Comparison of ENCODE assay signal across 8 cellular contexts in the genomic region with DNA sequence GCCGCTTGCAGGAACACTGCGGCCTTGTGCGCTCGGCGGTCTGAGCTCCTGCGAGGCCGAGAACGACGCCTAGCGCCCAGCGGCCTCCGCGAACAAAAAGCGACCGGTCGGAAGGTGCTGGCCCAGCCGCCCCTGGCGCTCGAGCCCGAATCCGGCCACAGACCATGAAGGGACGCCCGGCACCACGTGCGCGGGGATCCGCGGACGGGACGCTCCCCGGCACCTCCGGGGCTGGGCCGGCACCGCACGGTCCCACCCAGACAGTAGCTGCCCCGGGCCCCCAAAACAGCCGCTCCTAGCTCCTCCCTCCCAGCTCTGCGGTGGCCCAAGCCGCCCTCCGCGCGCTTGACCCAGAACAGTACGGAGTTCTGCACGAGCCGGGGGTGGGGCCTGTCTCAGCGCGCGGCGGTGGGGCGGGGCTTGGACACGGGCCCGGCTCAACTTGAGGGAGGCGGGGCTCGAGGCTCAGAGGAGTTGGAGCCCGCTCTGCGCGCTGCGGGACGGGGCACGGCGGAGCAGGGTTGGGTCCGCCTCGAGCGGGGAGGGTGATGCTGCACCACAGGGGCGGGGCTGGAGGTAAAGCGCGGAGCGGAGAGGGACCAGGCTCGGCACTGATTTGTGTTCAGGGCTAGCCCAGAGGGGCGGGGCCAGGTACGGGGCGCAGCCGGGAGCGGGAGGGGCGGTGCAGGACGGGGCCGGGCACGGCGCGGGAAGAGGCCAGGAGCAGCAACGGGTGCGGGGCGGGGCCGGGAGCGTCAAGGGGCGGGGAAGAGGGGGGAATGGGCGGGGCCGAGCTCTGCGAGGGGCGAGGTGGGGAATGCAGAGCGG. TPM values are rescaled to one million over a fixed set of nuclear protein-coding genes. Genes with fewer than 3 reads are reported as not detected.
DNase-seq lines count a peak whose midpoint lies in the region; ATAC-seq and TF ChIP-seq lines count a peak whose summit lies in the region.

No MANE protein-coding gene starts in this region.

- H3K79me2 ChIP-seq in SK-N-SH (ENCODE audit: insufficient read depth): no peaks in the 10 kb centered on the region

- no peaks in the 10 kb centered on the region for H3K9me2 ChIP-seq in SK-N-SH

- peak; percentile 92 to 94 for ATAC-seq in activated naive CD4-positive, alpha-beta T cell treated with anti-CD3 and anti-CD28 coated beads, Interleukin-2, amount 50 U/mL, for 72 hours
- peak; percentile 98 for ATAC-seq in omental fat pad (ENCODE audit: low FRiP score)

- H2AFZ ChIP-seq in SK-N-SH (ENCODE audit: low read depth): peak overlapping the region; percentile 70; the same call in 1 of the 2 replicates

- H3K9me3 ChIP-seq in SK-N-SH: no peaks in the 10 kb centered on the region
- no peaks in the 10 kb centered on the region for H3K9me3 ChIP-seq in testis

- H3K9me3 Mint-ChIP-seq in activated naive CD4-positive, alpha-beta T cell treated with anti-CD3 and anti-CD28 coated beads, Interleukin-2, amount 50 U/mL, for 72 hours: no peaks in the 10 kb centered on the region

- no peaks in the 10 kb centered on the region for H4K20me1 ChIP-seq in SK-N-SH (ENCODE audit: insufficient read depth)

- H3K4me1 ChIP-seq in SK-N-SH (ENCODE audit: control insufficient read depth in 1 of 2, insufficient read depth in 2 of 2, low read depth in 1 of 2, low read length in 1 of 2) (peaks cover 0 to 7% of the 10 kb centered on the region in 2 experiments; a peak in 1 of 4 replicates), testis (peaks cover 6% of the 10 kb centered on the region)

- peak overlapping the region; percentile 96 for H3K4me2 ChIP-seq in SK-N-SH

- H3K27me3 ChIP-seq in SK-N-SH (ENCODE audit: insufficient read depth): peaks cover 56% of the 10 kb centered on the region
- H3K27me3 ChIP-seq in testis: no peaks in the 10 kb centered on the region

- CTCF ChIA-PET in SK-N-SH (lab: Yijun Ruan, JAX): interaction anchor here (0.7 to 1.4 kb wide), 5 partner anchors 14 to 325 kb away, joined by 3 to 7 read pairs (median 5); no protein-coding TSS in a partner anchor

- H3K36me3 ChIP-seq in SK-N-SH (replicated peaks in 1 of 2; ENCODE audit: control insufficient read depth in 1 of 2, insufficient read depth in 2 of 2, low read length in 1 of 2) (no peaks in the 10 kb centered on the region), testis (ENCODE audit: low read depth, missing control alignments) (no peaks in the 10 kb centered on the region)

- TF ChIP-seq POLR2A in testis (IDR thresholded peaks at IDR 0.05): no peak

- TF ChIP-seq EP300 in SK-N-SH (IDR thresholded peaks at IDR 0.05; ENCODE audit: borderline replicate concordance in 1 of 2, low read depth in 1 of 2, low read length in 1 of 2): no peak

- H3K4me3 ChIP-seq in GM08714 (ENCODE audit: low read length) (peak overlapping the region; percentile 69; the same call in 1 of the 2 replicates), HFF-Myc (replicated peaks; ENCODE audit: low read depth, low read length) (peak overlapping the region; percentile 53), SK-N-SH (ENCODE audit: low read depth in 2 of 2, low read length in 1 of 2) (peak overlapping the region; percentile 46 to 73), testis (peak overlapping the region; percentile 66 to 73)

- H3K27ac ChIP-seq in SK-N-SH (ENCODE audit: low read depth in 2 of 2, low read length in 1 of 2): no peak overlapping the region
- peak overlapping the region; percentile 89 to 96 for H3K27ac ChIP-seq in testis

- H3K9ac ChIP-seq in SK-N-SH: no peak overlapping the region

- TF ChIP-seq CTCF in HFF-Myc (IDR thresholded peaks at IDR 0.05; ENCODE audit: low read depth, low read length, missing control alignments) (no peak), SK-N-SH (IDR thresholded peaks at IDR 0.05) (no peak), omental fat pad (IDR thresholded peaks at IDR 0.05) (no peak), testis (IDR thresholded peaks at IDR 0.05) (no peak)

- H3F3A ChIP-seq in SK-N-SH (replicated peaks; ENCODE audit: insufficient read depth): no peaks in the 10 kb centered on the region

- POLR2A ChIA-PET in SK-N-SH (lab: Yijun Ruan, JAX): interaction anchor here (0.5 kb wide), 1 partner anchor 65 kb away, joined by 3 read pairs; no protein-coding TSS in a partner anchor

- WGBS in SK-N-SH (ENCODE audit: low lambda C conversion rate): 2% methylated on average over 32 of the region's 91 CpGs
- 0 to 1% methylated on average over 8 to 57 of the region's 91 CpGs for WGBS in testis, 2 donors

- intact Hi-C loops in testis (cut with DNase I; ENCODE audit: low total_unique reads): no loop called here

- peak; percentile 94 for DNase-seq in HFF-Myc (ENCODE audit: extremely low read depth, low read depth)
- DNase-seq in NAMALWA (ENCODE audit: low spot score): peak; percentile 98
- DNase-seq in SK-N-SH: peak; percentile 94
- DNase-seq in activated naive CD4-positive, alpha-beta T cell treated with anti-CD3 and anti-CD28 coated beads, Interleukin-2, amount 50 U/mL, for 72 hours (ENCODE audit: low spot score in 2 of 2): peak; percentile 98 to 99
- peak; percentile 99 for DNase-seq in glomerular visceral epithelial cell (ENCODE audit: extremely low spot score)
- DNase-seq in omental fat pad (ENCODE audit: low spot score): peak; percentile 89
- DNase-seq in testis: peak; percentile 97

- H3K27ac Mint-ChIP-seq in activated naive CD4-positive, alpha-beta T cell treated with anti-CD3 and anti-CD28 coated beads, Interleukin-2, amount 50 U/mL, for 72 hours: peak overlapping the region; percentile 73 to 76

- no peaks in the 10 kb centered on the region for H3K36me3 Mint-ChIP-seq in activated naive CD4-positive, alpha-beta T cell treated with anti-CD3 and anti-CD28 coated beads, Interleukin-2, amount 50 U/mL, for 72 hours

- TF ChIP-seq RAD21 in SK-N-SH (IDR thresholded peaks at IDR 0.05; ENCODE audit: low read length): no peak

TF ChIP-seq in SK-N-SH, 30 proteins besides CTCF, POLR2A, EP300 and RAD21:
- no peak for TF ChIP-seq FOXM1 (IDR thresholded peaks at IDR 0.05; ENCODE audit: low read depth)
- no peak for TF ChIP-seq RCOR1 (IDR thresholded peaks at IDR 0.05; ENCODE audit: low read length)
- TF ChIP-seq, protein P1, sequence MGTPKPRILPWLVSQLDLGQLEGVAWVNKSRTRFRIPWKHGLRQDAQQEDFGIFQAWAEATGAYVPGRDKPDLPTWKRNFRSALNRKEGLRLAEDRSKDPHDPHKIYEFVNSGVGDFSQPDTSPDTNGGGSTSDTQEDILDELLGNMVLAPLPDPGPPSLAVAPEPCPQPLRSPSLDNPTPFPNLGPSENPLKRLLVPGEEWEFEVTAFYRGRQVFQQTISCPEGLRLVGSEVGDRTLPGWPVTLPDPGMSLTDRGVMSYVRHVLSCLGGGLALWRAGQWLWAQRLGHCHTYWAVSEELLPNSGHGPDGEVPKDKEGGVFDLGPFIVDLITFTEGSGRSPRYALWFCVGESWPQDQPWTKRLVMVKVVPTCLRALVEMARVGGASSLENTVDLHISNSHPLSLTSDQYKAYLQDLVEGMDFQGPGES (IDR thresholded peaks at IDR 0.05; ENCODE audit: low read depth, low read length): no peak
- TF ChIP-seq NFIC (IDR thresholded peaks at IDR 0.05; ENCODE audit: borderline replicate concordance): 0 out of 2 replicates have a peak, but pooled peaks have one; percentile 17
- TF ChIP-seq, protein P2, sequence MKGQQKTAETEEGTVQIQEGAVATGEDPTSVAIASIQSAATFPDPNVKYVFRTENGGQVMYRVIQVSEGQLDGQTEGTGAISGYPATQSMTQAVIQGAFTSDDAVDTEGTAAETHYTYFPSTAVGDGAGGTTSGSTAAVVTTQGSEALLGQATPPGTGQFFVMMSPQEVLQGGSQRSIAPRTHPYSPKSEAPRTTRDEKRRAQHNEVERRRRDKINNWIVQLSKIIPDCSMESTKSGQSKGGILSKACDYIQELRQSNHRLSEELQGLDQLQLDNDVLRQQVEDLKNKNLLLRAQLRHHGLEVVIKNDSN (IDR thresholded peaks at IDR 0.05; ENCODE audit: borderline replicate concordance, low read depth): 0 out of 2 replicates have a peak, but pooled peaks have one; percentile 6
- TF ChIP-seq FOXJ3 (CRISPR knock-in tag; IDR thresholded peaks at IDR 0.05): no peak
- no peak for TF ChIP-seq NRF1 (IDR thresholded peaks at IDR 0.05; ENCODE audit: low read depth, low read length)
- TF ChIP-seq, protein P3, sequence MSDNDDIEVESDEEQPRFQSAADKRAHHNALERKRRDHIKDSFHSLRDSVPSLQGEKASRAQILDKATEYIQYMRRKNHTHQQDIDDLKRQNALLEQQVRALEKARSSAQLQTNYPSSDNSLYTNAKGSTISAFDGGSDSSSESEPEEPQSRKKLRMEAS (IDR thresholded peaks at IDR 0.05; ENCODE audit: low read depth): peak; percentile 66
- TF ChIP-seq JUND (IDR thresholded peaks at IDR 0.05): no peak

RNA-seq across cellular contexts. Expression of a gene that starts 0.5 kb away (rescaled TPM):
- polyA plus RNA-seq in SK-N-SH (2012; rRNA removed) (0.18 TPM in 1 of 2 replicates, not detected in the other), testis (ENCODE audit: insufficient read depth, low read depth, low replicate concordance) (16.7 TPM)
- polyA plus RNA-seq in SK-N-SH (2012; cell fraction: cytosol; rRNA removed): 0.07 and 0.13 TPM in 2 replicates
- 0.11 and 0.34 TPM in 2 replicates for polyA plus RNA-seq in SK-N-SH (2012; cell fraction: nucleus; rRNA removed)
- total RNA-seq in activated naive CD4-positive, alpha-beta T cell treated with anti-CD3 and anti-CD28 coated beads, Interleukin-2, amount 50 U/mL, for 72 hours: 10 to 100 TPM; 21.9 to 36.5 TPM
- total RNA-seq in omental fat pad (10 to 100 TPM; 18.7 to 31.6 (median 27.7) TPM), testis (10 to 100 TPM; 16.6 to 21.3 TPM)

Comparison
In these comparisons a context has a peak if more than half of its experiments do, and no peak if none do; other contexts are left out.
1. H3K27ac ChIP-seq: peak in testis (2 of 2); none in SK-N-SH (0 of 2).
2. Peak in every context shown above with its lines, with median percentiles within 50 percentile points of each other: H3K4me3 ChIP-seq and DNase-seq.